ENCODE assay signal across 21 cellular contexts in the genomic region with DNA sequence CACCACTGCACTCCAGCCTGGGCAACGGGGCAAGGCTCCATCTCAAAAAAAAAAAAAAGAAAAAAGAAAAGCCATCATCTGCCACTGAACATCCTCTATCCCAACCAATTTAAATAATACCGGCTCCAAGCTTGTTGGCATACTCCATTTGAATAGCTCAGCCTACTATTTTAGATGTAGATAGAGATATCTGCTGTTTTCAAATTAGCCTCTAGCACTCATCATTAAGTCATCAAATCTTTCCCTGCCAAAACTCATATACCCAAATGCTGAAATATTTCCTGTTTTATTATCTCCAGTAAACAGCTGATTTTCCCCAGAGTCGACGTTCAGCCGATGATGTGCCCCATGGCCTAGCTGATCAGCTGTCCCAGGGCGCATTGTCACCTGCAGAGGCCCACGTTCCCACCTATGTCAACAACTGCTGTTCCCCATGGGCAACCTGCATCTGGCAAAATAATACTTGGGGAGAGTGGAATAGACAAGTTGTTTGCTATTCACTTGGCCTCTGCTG.
"Had no signal": no experiment of that assay in that cellular context is flagged by ENCODE, and none has a peak within 500 bp of the region (broad histone marks: within the 10 kb centered on the region; RNA-seq: fewer than 3 reads in every experiment).

No MANE protein-coding gene starts in this region.

- H3K36me3 ChIP-seq: cardiac muscle cell, uterus had no signal

- H2AFZ ChIP-seq: hepatocyte had no signal

- H3K27me3 ChIP-seq: body of pancreas, hepatocyte, testis, uterus had no signal

- H3K4me2 ChIP-seq: hepatocyte, smooth muscle cell had no signal

- ATAC-seq: body of pancreas; left ventricle myocardium superior; natural killer cell; stimulated activated naive B cell treated with anti-CD40 and anti-IgM and Interleukin-4, amounts not matched to agents 10 μg/mL and 1 μg/mL and 100 μg/mL, for 72 hours had no signal

- DNase-seq: activated CD4-positive, alpha-beta memory T cell treated with anti-CD3 and anti-CD28 coated beads for 36 hours; activated CD4-positive, alpha-beta T cell treated with anti-CD3 and anti-CD28 coated beads for 48 hours; activated naive CD4-positive, alpha-beta T cell treated with Interleukin-2 at 50 U/mL for 16 hours; activated T-cell treated with anti-CD3 and anti-CD28 coated beads, Interleukin-2, amount 50 U/mL, for 48 hours; body of pancreas; effector CD4-positive, alpha-beta T cell; foreskin fibroblast; left ventricle myocardium superior; mammary epithelial cell; midbrain; natural killer cell; stimulated activated CD4-positive, alpha-beta T cell treated with anti-CD3 and anti-CD28 coated beads, Interleukin-15, amount 100 ng/mL, for 24 hours; stimulated activated CD4-positive, alpha-beta T cell treated with anti-CD3 and anti-CD28 coated beads, Interleukin-2, amount 100 ng/mL, for 48 hours; stimulated activated CD8-positive, alpha-beta memory T cell treated with anti-CD3 and anti-CD28 coated beads, Interleukin-4, amount 100 ng/mL, for 48 hours; stimulated activated naive B cell treated with anti-CD40 and anti-IgM and Interleukin-4, amounts not matched to agents 10 μg/mL and 1 μg/mL and 100 μg/mL, for 72 hours; testis; trophoblast cell; uterus had no signal

- H3K27ac ChIP-seq: body of pancreas, cardiac muscle cell, hepatocyte, testis, uterus had no signal

- H3K4me3 ChIP-seq: body of pancreas, cardiac muscle cell, hepatocyte, smooth muscle cell, testis, uterus had no signal

- H3K9me3 ChIP-seq: body of pancreas, testis, uterus had no signal

- H3K4me1 ChIP-seq: testis, uterus had no signal
